In genomic region chr15:30573012-30573491, GRCh38 we compare ENCODE assay signal across 8 cellular contexts. TPM values are rescaled to one million over a fixed set of nuclear protein-coding genes. Genes with fewer than 3 reads are reported as not detected.
A peak's percentile ranks its signal among the peaks of the same experiment; 100 is the strongest.
DNase-seq lines count a peak whose midpoint lies in the region; ATAC-seq and TF ChIP-seq lines count a peak whose summit lies in the region.
"Not testable (repeated sequence)": the region's sequence is repeated elsewhere in the genome, so short reads cannot be mapped to it uniquely, and the experiment has no call there.

No MANE protein-coding gene starts in this region.

- H3K4me1 ChIP-seq in CD8-positive, alpha-beta T cell (ENCODE audit: insufficient read depth, low read length); PC-3 (ENCODE audit: insufficient read depth, low read length); lower lobe of right lung; parathyroid adenoma; upper lobe of right lung: not testable (repeated sequence)

- H3K4me1 Mint-ChIP-seq in CD8-positive, alpha-beta T cell (ENCODE audit: low read depth); activated T-cell treated with anti-CD3 and anti-CD28 coated beads, Interleukin-2, amount 50 U/mL, for 4 hours (ENCODE audit: low read depth): not testable (repeated sequence)

- not testable (repeated sequence) for H3K9ac ChIP-seq in PC-3 (ENCODE audit: low read length); parathyroid adenoma

- H3K9me2 ChIP-seq in PC-3 (replicated peaks; ENCODE audit: low read length): not testable (repeated sequence)

- not testable (repeated sequence) for H4K20me1 ChIP-seq in PC-3 (ENCODE audit: low read length)

- not testable (repeated sequence) for H3K27ac ChIP-seq in CD8-positive, alpha-beta T cell (ENCODE audit: low read depth, low read length); PC-3 (ENCODE audit: low read length); lower lobe of right lung; parathyroid adenoma; upper lobe of right lung

- POLR2A ChIA-PET in CD8-positive, alpha-beta T cell (lab: Charles Lee); PC-3 (lab: Charles Lee; ENCODE audit: unreplicated experiment): not testable (repeated sequence)

- not testable (repeated sequence) for H3K4me3 Mint-ChIP-seq in CD8-positive, alpha-beta T cell; activated T-cell treated with anti-CD3 and anti-CD28 coated beads, Interleukin-2, amount 50 U/mL, for 4 hours

- H2AFZ ChIP-seq in PC-3 (ENCODE audit: low read length): not testable (repeated sequence)
- H2AFZ ChIP-seq in parathyroid adenoma: peak overlapping the region; percentile 58

- H3K27me3 ChIP-seq in CD8-positive, alpha-beta T cell (ENCODE audit: insufficient read depth, low read length); PC-3 (ENCODE audit: low read length); lower lobe of right lung (ENCODE audit: low read depth); parathyroid adenoma (ENCODE audit: control insufficient read depth, insufficient read depth, low read length); upper lobe of right lung: not testable (repeated sequence)

- not testable (repeated sequence) for H3K9me3 Mint-ChIP-seq in CD8-positive, alpha-beta T cell; activated T-cell treated with anti-CD3 and anti-CD28 coated beads, Interleukin-2, amount 50 U/mL, for 4 hours

- not testable (repeated sequence) for H3K36me3 ChIP-seq in CD8-positive, alpha-beta T cell (ENCODE audit: insufficient read depth, low read length); PC-3 (ENCODE audit: low read depth, low read length); lower lobe of right lung; parathyroid adenoma (ENCODE audit: control insufficient read depth, insufficient read depth, low read length); upper lobe of right lung

- H3K27me3 Mint-ChIP-seq in CD8-positive, alpha-beta T cell (ENCODE audit: low read depth); activated T-cell treated with anti-CD3 and anti-CD28 coated beads, Interleukin-2, amount 50 U/mL, for 4 hours (ENCODE audit: low read depth): not testable (repeated sequence)

- H3K4me3 ChIP-seq in CD8-positive, alpha-beta T cell (ENCODE audit: low read depth, low read length); PC-3 (ENCODE audit: low read length); lower lobe of right lung; parathyroid adenoma (ENCODE audit: low read depth, low read length); upper lobe of right lung: not testable (repeated sequence)
- H3K4me3 ChIP-seq in cardiac fibroblast (replicated peaks in 1 of 2; ENCODE audit: low read depth in 2 of 2, low read length in 2 of 2): peak overlapping the region; percentile 40 to 47

- H3K4me2 ChIP-seq in PC-3 (ENCODE audit: low read length); parathyroid adenoma (ENCODE audit: low read length): not testable (repeated sequence)

- H3K36me3 Mint-ChIP-seq in CD8-positive, alpha-beta T cell; activated T-cell treated with anti-CD3 and anti-CD28 coated beads, Interleukin-2, amount 50 U/mL, for 4 hours (ENCODE audit: insufficient read depth): not testable (repeated sequence)

- not testable (repeated sequence) for TF ChIP-seq CTCF in CD8-positive, alpha-beta T cell (IDR thresholded peaks at IDR 0.05); PC-3 (conservative IDR thresholded peaks at IDR 0.05; ENCODE audit: low read depth, low read length); cardiac fibroblast (IDR thresholded peaks at IDR 0.05; ENCODE audit: low read depth, low read length); lower lobe of right lung (IDR thresholded peaks at IDR 0.05); parathyroid adenoma (IDR thresholded peaks at IDR 0.05); upper lobe of right lung (IDR thresholded peaks at IDR 0.05)

- H3F3A ChIP-seq in PC-3 (ENCODE audit: low read length, unreplicated experiment): not testable (repeated sequence)

- H3K79me2 ChIP-seq in PC-3 (ENCODE audit: low read length); parathyroid adenoma: not testable (repeated sequence)

- not testable (repeated sequence) for DNase-seq in CD8-positive, alpha-beta T cell; PC-3; activated T-cell treated with anti-CD3 and anti-CD28 coated beads, Interleukin-2, amount 50 U/mL, for 4 hours; cardiac fibroblast (ENCODE audit: low read depth in 2 of 2); Right ventricle myocardium superior; lower lobe of right lung; upper lobe of right lung

- CTCF ChIA-PET in CD8-positive, alpha-beta T cell (lab: Charles Lee); PC-3 (lab: Charles Lee): not testable (repeated sequence)

- not testable (repeated sequence) for H3K27ac Mint-ChIP-seq in CD8-positive, alpha-beta T cell

- peak; percentile 17 for ATAC-seq in CD8-positive, alpha-beta T cell
- ATAC-seq in PC-3 (peak; percentile 71), Right ventricle myocardium superior (ENCODE audit: poor library complexity) (peak; percentile 91), lower lobe of right lung (peak; percentile 92 to 95), upper lobe of right lung (peak; percentile 93)
- ATAC-seq in activated T-cell treated with anti-CD3 and anti-CD28 coated beads, Interleukin-2, amount 50 U/mL, for 4 hours: peak; percentile 69 to 70

- BruUV-seq in PC-3 (replicated peaks; lab: Mats Ljungman, UMichigan): not testable (repeated sequence)

- intact Hi-C loops in CD8-positive, alpha-beta T cell (cut with DNase I, micrococcal nuclease); PC-3 (cut with micrococcal nuclease); Right ventricle myocardium superior (cut with DNase I); lower lobe of right lung (cut with DNase I); upper lobe of right lung (cut with DNase I): not testable (repeated sequence)

- not testable (repeated sequence) for H3K9me3 ChIP-seq in CD8-positive, alpha-beta T cell (ENCODE audit: low read length); PC-3 (ENCODE audit: low read length); lower lobe of right lung; parathyroid adenoma (ENCODE audit: control insufficient read depth, low read length); upper lobe of right lung

RNA-seq across cellular contexts. Expression of gene GOLGA8Q, which starts 21.2 kb away (rescaled TPM):
- total RNA-seq in CD8-positive, alpha-beta T cell: not detected
- total RNA-seq in PC-3 (2014; rRNA removed) (not detected in 2 replicates), Right ventricle myocardium superior (1.4 TPM), lower lobe of right lung (not detected), upper lobe of right lung (2.3 TPM)
- total RNA-seq in activated T-cell treated with anti-CD3 and anti-CD28 coated beads, Interleukin-2, amount 50 U/mL, for 4 hours: under 1 TPM in 1 of 3 donors, not detected in 2; 0.13 TPM

RNA-seq across cellular contexts. Expression of gene GOLGA8H, which starts 30.8 kb away (rescaled TPM):
- total RNA-seq in CD8-positive, alpha-beta T cell: not detected
- total RNA-seq in PC-3 (2014; rRNA removed) (0.84 and 1.0 TPM in 2 replicates), Right ventricle myocardium superior (not detected), lower lobe of right lung (0.24 TPM), upper lobe of right lung (0.67 TPM)
- total RNA-seq in activated T-cell treated with anti-CD3 and anti-CD28 coated beads, Interleukin-2, amount 50 U/mL, for 4 hours: not detected

Comparison
In these comparisons a context has a peak if more than half of its experiments do, and no peak if none do; other contexts are left out.
1. ATAC-seq: peak in every context shown above with its lines; median percentile 94 in lower lobe of right lung; 93 in upper lobe of right lung; 91 in Right ventricle myocardium superior; 71 in PC-3; 70 in activated T-cell treated with anti-CD3 and anti-CD28 coated beads, Interleukin-2, amount 50 U/mL, for 4 hours; 17 in CD8-positive, alpha-beta T cell.